11 cellular contexts compared by ENCODE assay signal in genomic region chr14:54312166-54312801, GRCh38.
DNase-seq lines count a peak whose midpoint lies in the region; ATAC-seq, FAIRE-seq and TF ChIP-seq lines count a peak whose summit lies in the region.
"Had no signal": no experiment of that assay in that cellular context is flagged by ENCODE, and none has a peak within 500 bp of the region (broad histone marks: within the 10 kb centered on the region; RNA-seq: fewer than 3 reads in every experiment).

No MANE protein-coding gene starts in this region.

- no peaks in the 10 kb centered on the region for H3K9me3 ChIP-seq in endothelial cell of umbilical vein (replicated peaks; ENCODE audit: control insufficient read depth, insufficient read depth, low read length)
- H3K9me3 ChIP-seq in ovary, result no peaks in the 10 kb centered on the region

- H2AFZ ChIP-seq in endothelial cell of umbilical vein (ENCODE audit: low read depth, low read length), result no peak overlapping the region

- H3K36me3 ChIP-seq in endothelial cell of umbilical vein (ENCODE audit: control insufficient read depth in 2 of 2, extremely low read depth in 1 of 2, insufficient read depth in 2 of 2, low read length in 2 of 2) (no peaks in the 10 kb centered on the region), ovary (no peaks in the 10 kb centered on the region)

- peak; percentile 95 for FAIRE-seq in endothelial cell of umbilical vein (lab: Jason Lieb, UNC)

- in situ Hi-C loops in Caki2 (cut with HindIII; ENCODE audit: low pct_unique_long_range_greater_than_20kb, low sequenced_read_pairs), result no loop called here

- no peaks in the 10 kb centered on the region for H4K20me1 ChIP-seq in endothelial cell of umbilical vein (replicated peaks; ENCODE audit: control insufficient read depth, extremely low read depth, insufficient read depth, low read length)

- ATAC-seq in omental fat pad (ENCODE audit: low FRiP score), result peak; percentile 49

- dilution Hi-C loops in endothelial cell of umbilical vein (cut with MboI; ENCODE audit: extremely low pct_ligation_motif_present, low sequenced_read_pairs), result no loop called here

- no peak overlapping the region for H3K4me2 ChIP-seq in endothelial cell of umbilical vein (ENCODE audit: insufficient read depth, low read length)

- no peak overlapping the region for H3K9ac ChIP-seq in endothelial cell of umbilical vein (replicated peaks; ENCODE audit: extremely low read depth, insufficient read depth, low read length)

- no peak for TF ChIP-seq EP300 in ovary (IDR thresholded peaks at IDR 0.05)

- H3K79me2 ChIP-seq in endothelial cell of umbilical vein (ENCODE audit: control insufficient read depth, insufficient read depth, low read length), result no peaks in the 10 kb centered on the region

- 27 to 57% (median 46%) methylated on average over 3 of the region's 3 CpGs for WGBS in ovary, 3 donors

- POLR2A ChIA-PET in endothelial cell of umbilical vein (lab: Charles Lee), result no interaction called here

- intact Hi-C loops in endothelial cell of umbilical vein (cut with micrococcal nuclease) (loop anchor here (5.0 kb wide), 1 partner anchor 100 kb away; no protein-coding TSS in a partner anchor), ovary (cut with DNase I) (no loop called here)

- TF ChIP-seq POLR2A in endothelial cell of umbilical vein (IDR thresholded peaks at IDR 0.05; ENCODE audit: low read depth, low read length), result no peak
- no peak for TF ChIP-seq POLR2A in ovary (IDR thresholded peaks at IDR 0.05)

- no TSS peak for BruUV-seq in endothelial cell of umbilical vein (replicated peaks; lab: Mats Ljungman, UMichigan)

- TF ChIP-seq CTCF in endothelial cell of umbilical vein (IDR thresholded peaks at IDR 0.05; ENCODE audit: extremely low read depth in 1 of 2, insufficient read depth in 1 of 2, low read depth in 1 of 2, low read length in 2 of 2), result no peak
- TF ChIP-seq CTCF in omental fat pad (IDR thresholded peaks at IDR 0.05), result no peak
- no peak for TF ChIP-seq CTCF in ovary (IDR thresholded peaks at IDR 0.05)

- H3K27me3 ChIP-seq in endothelial cell of umbilical vein (ENCODE audit: control insufficient read depth in 2 of 2, insufficient read depth in 2 of 2, low read length in 2 of 2) (no peaks in the 10 kb centered on the region), ovary (no peaks in the 10 kb centered on the region)

- H3K4me3 ChIP-seq in endothelial cell of umbilical vein (replicated peaks in 1 of 3; ENCODE audit: insufficient read depth in 1 of 3, low read depth in 1 of 3, low read length in 3 of 3) (no peak overlapping the region), ovary (no peak overlapping the region)

- peak; percentile 40 for DNase-seq in Caki2 (ENCODE audit: low read depth)
- DNase-seq in NCI-H460 (ENCODE audit: extremely low read depth, low read depth), result peak; percentile 16
- DNase-seq in endothelial cell of umbilical vein (ENCODE audit: low read depth, low spot score), result peak; percentile 81
- no peak for DNase-seq in omental fat pad (ENCODE audit: low spot score)
- DNase-seq in ovary, result no peak
- DNase-seq in activated gamma-delta T cell treated with Interleukin-2 at 50 U/mL for 16 hours, result no peak
- no peak for DNase-seq in NCI-H2227 treated with DMSO at 0.1 percent for 48 hours (lab: John Stamatoyannopoulos, UW)
- no peak for DNase-seq in pons (ENCODE audit: low spot score)
- DNase-seq: activated B cell treated with CpG ODN at 0.5 μM for 24 hours, NCI-H526 had no signal

- H3K9me1 ChIP-seq in endothelial cell of umbilical vein (replicated peaks; ENCODE audit: control insufficient read depth, extremely low read depth, insufficient read depth, low read length), result no peaks in the 10 kb centered on the region

- peaks cover 23% of the 10 kb centered on the region for H3K4me1 ChIP-seq in endothelial cell of umbilical vein (ENCODE audit: control insufficient read depth, extremely low read depth, insufficient read depth, low read length)
- no peaks in the 10 kb centered on the region for H3K4me1 ChIP-seq in ovary (ENCODE audit: insufficient read depth)

- CTCF ChIA-PET in endothelial cell of umbilical vein (lab: Charles Lee), result interaction anchor here (0.6 to 2.7 kb wide), 8 partner anchors 18 to 360 kb away, joined by 3 to 30 read pairs (median 4); no protein-coding TSS in a partner anchor

- peak overlapping the region; percentile 25 for H3K27ac ChIP-seq in endothelial cell of umbilical vein (ENCODE audit: insufficient read depth, low read depth, low read length)
- H3K27ac ChIP-seq in ovary, result no peak overlapping the region
- H3K27ac ChIP-seq: HL-60 had no signal

TF ChIP-seq in endothelial cell of umbilical vein, 7 proteins besides CTCF, POLR2A, EP300 and RAD21:
- TF ChIP-seq GATA2 (IDR thresholded peaks at IDR 0.05; ENCODE audit: insufficient read depth, insufficient read length, low read depth, low read length) (peak; percentile 76), EZH2 (IDR thresholded peaks at IDR 0.05; ENCODE audit: borderline replicate concordance, low read depth, low read length, severe bottlenecking) (no peak), JUN (IDR thresholded peaks at IDR 0.05; ENCODE audit: borderline replicate concordance, insufficient read depth, insufficient read length, low read depth) (no peak), MAX (IDR thresholded peaks at IDR 0.05; ENCODE audit: insufficient read depth, insufficient read length) (no peak), MYC (IDR thresholded peaks at IDR 0.05; ENCODE audit: low read depth, low read length) (no peak), FOS (IDR thresholded peaks at IDR 0.05; ENCODE audit: borderline replicate concordance, insufficient read depth, low read length) (peak; percentile 51), POLR2AphosphoS5 (IDR thresholded peaks at IDR 0.05; ENCODE audit: insufficient read depth, low read depth, low read length) (peak; percentile 75)

Comparison
In these comparisons a context has a peak if more than half of its experiments do, and no peak if none do; other contexts are left out.
1. DNase-seq: peak in Caki2 (single experiment), NCI-H460 (single experiment) and endothelial cell of umbilical vein (single experiment); none in omental fat pad (single experiment), ovary (0 of 5), activated gamma-delta T cell treated with Interleukin-2 at 50 U/mL for 16 hours (single experiment), NCI-H2227 treated with DMSO at 0.1 percent for 48 hours (single experiment) and pons (single experiment).